Comparison of ENCODE assay signal across 17 cellular contexts in genomic region chr22:22165936-22166710, GRCh38.
"Had no signal": no experiment of that assay in that cellular context is flagged by ENCODE, and none has a peak within 500 bp of the region (broad histone marks: within the 10 kb centered on the region; RNA-seq: fewer than 3 reads in every experiment).

No MANE protein-coding gene starts in this region.

- H3K36me3 Mint-ChIP-seq: activated naive CD4-positive, alpha-beta T cell treated with anti-CD3 and anti-CD28 coated beads, Interleukin-2, amount 50 U/mL, for 24 hours; naive thymus-derived CD4-positive, alpha-beta T cell; T-cell had no signal

- DNase-seq: activated CD4-positive, alpha-beta T cell treated with anti-CD3 and anti-CD28 coated beads for 36 hours; activated CD8-positive, alpha-beta T cell treated with anti-CD3 and anti-CD28 coated beads for 36 hours; activated effector memory CD4-positive, alpha-beta T cell treated with anti-CD3 and anti-CD28 coated beads, Interleukin-2, amount 50 U/mL, for 16 hours; activated T-cell treated with anti-CD3 and anti-CD28 coated beads, Interleukin-2, amount 50 U/mL, for 4 hours; adrenal gland; left lung; mammary epithelial cell; naive thymus-derived CD4-positive, alpha-beta T cell; posterior cingulate gyrus; stimulated activated CD4-positive, alpha-beta T cell treated with anti-CD3 and anti-CD28 coated beads, Interleukin-15, amount 100 ng/mL, for 24 hours; stimulated activated CD4-positive, alpha-beta T cell treated with anti-CD3 and anti-CD28 coated beads, Interleukin-4, amount 100 ng/mL, for 24 hours; stimulated activated naive CD8-positive, alpha-beta T cell treated with anti-CD3 and anti-CD28 coated beads, Interleukin-15, Interleukin-2, amounts not matched to agents 100 U/mL and 50 U/mL, for 24 hours; T-cell; testis had no signal

- ATAC-seq: activated CD4-positive, alpha-beta T cell treated with anti-CD3 and anti-CD28 coated beads for 36 hours; activated CD8-positive, alpha-beta T cell treated with anti-CD3 and anti-CD28 coated beads for 36 hours; activated T-cell treated with anti-CD3 and anti-CD28 coated beads, Interleukin-2, amount 50 U/mL, for 4 hours; left lung; naive thymus-derived CD4-positive, alpha-beta T cell; stimulated activated naive CD8-positive, alpha-beta T cell treated with anti-CD3 and anti-CD28 coated beads, Interleukin-15, Interleukin-2, amounts not matched to agents 100 U/mL and 50 U/mL, for 24 hours; T-cell had no signal

- H3K9me3 Mint-ChIP-seq: activated CD8-positive, alpha-beta T cell treated with anti-CD3 and anti-CD28 coated beads for 36 hours; activated naive CD4-positive, alpha-beta T cell treated with anti-CD3 and anti-CD28 coated beads, Interleukin-2, amount 50 U/mL, for 24 hours; activated T-cell treated with anti-CD3 and anti-CD28 coated beads, Interleukin-2, amount 50 U/mL, for 4 hours; naive thymus-derived CD4-positive, alpha-beta T cell; T-cell had no signal

- H3K4me3 Mint-ChIP-seq: activated CD4-positive, alpha-beta T cell treated with anti-CD3 and anti-CD28 coated beads for 36 hours; activated CD8-positive, alpha-beta T cell treated with anti-CD3 and anti-CD28 coated beads for 36 hours; activated naive CD4-positive, alpha-beta T cell treated with anti-CD3 and anti-CD28 coated beads, Interleukin-2, amount 50 U/mL, for 24 hours; activated T-cell treated with anti-CD3 and anti-CD28 coated beads, Interleukin-2, amount 50 U/mL, for 4 hours; T-cell had no signal

- H3K27ac Mint-ChIP-seq: activated CD4-positive, alpha-beta T cell treated with anti-CD3 and anti-CD28 coated beads for 36 hours; activated CD8-positive, alpha-beta T cell treated with anti-CD3 and anti-CD28 coated beads for 36 hours; activated naive CD4-positive, alpha-beta T cell treated with anti-CD3 and anti-CD28 coated beads, Interleukin-2, amount 50 U/mL, for 24 hours; T-cell had no signal

- H3K27ac ChIP-seq: adrenal gland, hepatocyte, left lung, testis, VCaP had no signal

- H3K27me3 Mint-ChIP-seq: activated CD4-positive, alpha-beta T cell treated with anti-CD3 and anti-CD28 coated beads for 36 hours had no signal
